Comparison of ENCODE assay signal across 1 cellular context in genomic region chr15:20244792-20245191, GRCh38.
TF ChIP-seq lines count a peak whose summit lies in the region.

No MANE protein-coding gene starts in this region.

TF ChIP-seq in K562, 482 proteins besides CTCF, POLR2A, EP300 and RAD21:
- TF ChIP-seq USF2 (CRISPR knock-in tag; IDR thresholded peaks at IDR 0.05), result peak; percentile 49
